In genomic region chr7:123961731-123962130, GRCh38 we compare ENCODE assay signal across 11 cellular contexts. TPM values are rescaled to one million over a fixed set of nuclear protein-coding genes. Genes with fewer than 3 reads are reported as not detected.
A peak's percentile ranks its signal among the peaks of the same experiment; 100 is the strongest.
DNase-seq lines count a peak whose midpoint lies in the region; TF ChIP-seq lines count a peak whose summit lies in the region.
"Had no signal": no experiment of that assay in that cellular context is flagged by ENCODE, and none has a peak within 500 bp of the region (broad histone marks: within the 10 kb centered on the region; RNA-seq: fewer than 3 reads in every experiment).

No MANE protein-coding gene starts in this region.

- DNase-seq in NCI-H2081 (lab: John Stamatoyannopoulos, UW) (peak; percentile 10 to 48), NCI-H2081 treated with DMSO at 0.1 percent for 48 hours (lab: John Stamatoyannopoulos, UW) (no peak), GM12865 (ENCODE audit: low read depth) (peak; percentile 14), NCI-H69 (lab: John Stamatoyannopoulos, UW) (peak; percentile 60), epithelial cell of proximal tubule (ENCODE audit: low read depth) (peak; percentile 75), HUDEP-2 (lab: John Stamatoyannopoulos, UW; ENCODE audit: unreplicated experiment in 76 of 76) (no peak), T1000 (lab: John Stamatoyannopoulos, UW) (no peak), NCI-H1105 (lab: John Stamatoyannopoulos, UW) (no peak)
- DNase-seq: NCI-H1930 had no signal

- TF ChIP-seq CTCF in GM12865 (IDR thresholded peaks at IDR 0.05; ENCODE audit: insufficient read depth, low read depth, low read length, missing control alignments) (no peak), epithelial cell of proximal tubule (conservative IDR thresholded peaks at IDR 0.05; ENCODE audit: low read depth, low read length) (no peak)

- H3K4me3 ChIP-seq in GM12865 (ENCODE audit: low read depth, low read length) (no peak overlapping the region), epithelial cell of proximal tubule (ENCODE audit: low read depth, low read length) (no peak overlapping the region)
- H3K4me3 ChIP-seq: lung, skin epidermis had no signal

RNA-seq across cellular contexts. Expression of gene SPAM1, which starts 36.7 kb away (rescaled TPM):
- total RNA-seq in epithelial cell of proximal tubule = not detected in 2 replicates
- total RNA-seq: lung had no signal

Comparison
In these comparisons a context has a peak if more than half of its experiments do, and no peak if none do; other contexts are left out.
1. DNase-seq: peak in NCI-H2081 (2 of 2), GM12865 (single experiment), NCI-H69 (single experiment) and epithelial cell of proximal tubule (single experiment); none in NCI-H2081 treated with DMSO at 0.1 percent for 48 hours (single experiment), HUDEP-2 (0 of 76), T1000 (single experiment) and NCI-H1105 (single experiment).